Comparison of ENCODE assay signal across 1 cellular context in the genomic region with DNA sequence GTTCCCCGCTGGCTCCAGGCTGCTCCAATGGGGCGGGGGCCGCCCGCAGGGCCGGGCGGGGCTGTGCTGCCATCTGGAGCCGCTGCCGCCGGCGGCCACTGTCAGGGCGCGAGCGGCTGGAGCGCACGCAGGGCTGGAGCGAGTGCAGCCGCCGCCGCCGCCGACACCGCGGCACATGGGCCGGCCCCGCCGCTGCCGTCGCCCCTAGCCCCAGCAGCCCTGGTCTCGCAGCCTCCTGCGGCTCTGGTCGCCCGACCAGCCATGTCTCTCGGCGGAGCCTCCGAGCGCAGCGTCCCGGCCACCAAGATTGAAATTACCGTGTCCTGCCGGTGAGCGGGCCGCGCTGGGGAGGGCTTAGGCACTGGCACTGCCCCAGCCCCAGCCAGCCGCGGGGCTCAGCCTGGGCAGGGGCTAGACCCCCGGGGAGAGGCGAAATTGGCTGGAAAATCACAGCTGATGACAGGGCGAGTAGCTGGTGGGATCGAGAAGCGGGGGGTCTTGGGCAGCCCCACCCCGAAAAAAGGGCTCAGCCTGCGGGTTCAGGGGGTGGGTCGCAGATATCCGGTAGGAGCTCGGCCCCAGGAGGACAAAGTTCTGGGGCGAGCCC.
TF ChIP-seq lines count a peak whose summit lies in the region.

A gene with protein sequence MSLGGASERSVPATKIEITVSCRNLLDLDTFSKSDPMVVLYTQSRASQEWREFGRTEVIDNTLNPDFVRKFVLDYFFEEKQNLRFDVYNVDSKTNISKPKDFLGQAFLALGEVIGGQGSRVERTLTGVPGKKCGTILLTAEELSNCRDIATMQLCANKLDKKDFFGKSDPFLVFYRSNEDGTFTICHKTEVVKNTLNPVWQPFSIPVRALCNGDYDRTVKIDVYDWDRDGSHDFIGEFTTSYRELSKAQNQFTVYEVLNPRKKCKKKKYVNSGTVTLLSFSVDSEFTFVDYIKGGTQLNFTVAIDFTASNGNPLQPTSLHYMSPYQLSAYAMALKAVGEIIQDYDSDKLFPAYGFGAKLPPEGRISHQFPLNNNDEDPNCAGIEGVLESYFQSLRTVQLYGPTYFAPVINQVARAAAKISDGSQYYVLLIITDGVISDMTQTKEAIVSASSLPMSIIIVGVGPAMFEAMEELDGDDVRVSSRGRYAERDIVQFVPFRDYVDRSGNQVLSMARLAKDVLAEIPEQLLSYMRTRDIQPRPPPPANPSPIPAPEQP (plus strand): TSS at position 98 of the 607 bp plus-strand sequence. CDS start 164 bp downstream, at position 262.

TF ChIP-seq in K562, 482 proteins besides CTCF, POLR2A, EP300 and RAD21 (continued from another document):
- TF ChIP-seq, protein P1, sequence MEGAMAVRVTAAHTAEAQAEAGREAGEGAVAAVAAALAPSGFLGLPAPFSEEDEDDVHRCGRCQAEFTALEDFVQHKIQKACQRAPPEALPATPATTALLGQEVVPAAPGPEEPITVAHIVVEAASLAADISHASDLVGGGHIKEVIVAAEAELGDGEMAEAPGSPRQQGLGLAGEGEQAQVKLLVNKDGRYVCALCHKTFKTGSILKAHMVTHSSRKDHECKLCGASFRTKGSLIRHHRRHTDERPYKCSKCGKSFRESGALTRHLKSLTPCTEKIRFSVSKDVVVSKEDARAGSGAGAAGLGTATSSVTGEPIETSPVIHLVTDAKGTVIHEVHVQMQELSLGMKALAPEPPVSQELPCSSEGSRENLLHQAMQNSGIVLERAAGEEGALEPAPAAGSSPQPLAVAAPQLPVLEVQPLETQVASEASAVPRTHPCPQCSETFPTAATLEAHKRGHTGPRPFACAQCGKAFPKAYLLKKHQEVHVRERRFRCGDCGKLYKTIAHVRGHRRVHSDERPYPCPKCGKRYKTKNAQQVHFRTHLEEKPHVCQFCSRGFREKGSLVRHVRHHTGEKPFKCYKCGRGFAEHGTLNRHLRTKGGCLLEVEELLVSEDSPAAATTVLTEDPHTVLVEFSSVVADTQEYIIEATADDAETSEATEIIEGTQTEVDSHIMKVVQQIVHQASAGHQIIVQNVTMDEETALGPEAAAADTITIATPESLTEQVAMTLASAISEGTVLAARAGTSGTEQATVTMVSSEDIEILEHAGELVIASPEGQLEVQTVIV (CRISPR knock-in tag; IDR thresholded peaks at IDR 0.05; ENCODE audit: borderline replicate concordance), result no peak
- no peak for TF ChIP-seq SIN3A (IDR thresholded peaks at IDR 0.05; ENCODE audit: borderline replicate concordance in 2 of 2, control insufficient read depth in 1 of 2, low read depth in 2 of 2, low read length in 2 of 2)
